Comparison of ENCODE assay signal across 1 cellular context in genomic region chr12:109097435-109098141, GRCh38.
TF ChIP-seq lines count a peak whose summit lies in the region.

Gene UNG (plus strand): TSS chr12:109097597. CDS start chr12:109097680, 83 bp downstream.

TF ChIP-seq in HepG2, 621 proteins besides CTCF, POLR2A, EP300 and RAD21 (continued from another document and continues in another):
- TF ChIP-seq FUBP1 (CRISPR knock-in tag; IDR thresholded peaks at IDR 0.05; ENCODE audit: borderline replicate concordance) (no peak), ZNF180 (CRISPR knock-in tag; IDR thresholded peaks at IDR 0.05; ENCODE audit: borderline replicate concordance, low read depth) (no peak), ZNF782 (CRISPR knock-in tag; IDR thresholded peaks at IDR 0.05; ENCODE audit: borderline replicate concordance) (0 out of 2 replicates have a peak, but pooled peaks have one; percentile 52), SUZ12 (IDR thresholded peaks at IDR 0.05; ENCODE audit: low read depth, low read length) (no peak), NFATC3 (CRISPR knock-in tag; IDR thresholded peaks at IDR 0.05) (no peak), TFDP1 (CRISPR knock-in tag; IDR thresholded peaks at IDR 0.05; ENCODE audit: borderline replicate concordance) (peak; percentile 90), HCFC1 (IDR thresholded peaks at IDR 0.05; ENCODE audit: low read depth, low read length) (no peak), ATF7-NPFF (CRISPR knock-in tag; IDR thresholded peaks at IDR 0.05; ENCODE audit: low read depth) (peak; percentile 78), ZNF609 (CRISPR knock-in tag; IDR thresholded peaks at IDR 0.05; ENCODE audit: borderline replicate concordance) (no peak), ZNF605 (CRISPR knock-in tag; IDR thresholded peaks at IDR 0.05) (peak; percentile 68; the same call in 1 of the 2 replicates), ZNF713 (CRISPR knock-in tag; IDR thresholded peaks at IDR 0.05) (no peak), ZBTB49 (CRISPR knock-in tag; IDR thresholded peaks at IDR 0.05; ENCODE audit: borderline replicate concordance) (no peak), BORCS8-MEF2B (CRISPR knock-in tag; IDR thresholded peaks at IDR 0.05) (peak; percentile 98), SP1 (IDR thresholded peaks at IDR 0.05) (no peak), SP1 (CRISPR knock-in tag; IDR thresholded peaks at IDR 0.05) (peak; percentile 37; the same call in 1 of the 2 replicates), ZSCAN30 (CRISPR knock-in tag; IDR thresholded peaks at IDR 0.05) (no peak), ZNF44 (CRISPR knock-in tag; IDR thresholded peaks at IDR 0.05) (peak; percentile 80; the same call in 1 of the 2 replicates), HIC2 (CRISPR knock-in tag; IDR thresholded peaks at IDR 0.05; ENCODE audit: low read depth) (no peak), ZNF629 (CRISPR knock-in tag; conservative IDR thresholded peaks at IDR 0.05) (0 out of 2 replicates have a peak, but pooled peaks have one; percentile 2), ZZZ3 (CRISPR knock-in tag; IDR thresholded peaks at IDR 0.05; ENCODE audit: borderline replicate concordance) (no peak), ZNF234 (CRISPR knock-in tag; conservative IDR thresholded peaks at IDR 0.05) (0 out of 2 replicates have a peak, but pooled peaks have one; percentile 66), ZNF790 (CRISPR knock-in tag; IDR thresholded peaks at IDR 0.05; ENCODE audit: borderline replicate concordance) (no peak), ZNF430 (CRISPR knock-in tag; IDR thresholded peaks at IDR 0.05) (peak; percentile 82), TSC22D2 (CRISPR knock-in tag; IDR thresholded peaks at IDR 0.05; ENCODE audit: borderline replicate concordance) (no peak), ZGPAT (CRISPR knock-in tag; IDR thresholded peaks at IDR 0.05) (peak; percentile 47; the same call in 1 of the 2 replicates), NCOA5 (CRISPR knock-in tag; IDR thresholded peaks at IDR 0.05) (no peak), ATM (IDR thresholded peaks at IDR 0.05; ENCODE audit: borderline replicate concordance) (no peak), SP4 (CRISPR knock-in tag; IDR thresholded peaks at IDR 0.05) (peak; percentile 84), BRF2 (CRISPR knock-in tag; IDR thresholded peaks at IDR 0.05) (no peak), FOXC1 (CRISPR knock-in tag; IDR thresholded peaks at IDR 0.05; ENCODE audit: borderline replicate concordance) (no peak), THAP9 (CRISPR knock-in tag; IDR thresholded peaks at IDR 0.05; ENCODE audit: borderline replicate concordance) (no peak), JUND (CRISPR knock-in tag; IDR thresholded peaks at IDR 0.05) (no peak), ATF5 (CRISPR knock-in tag; IDR thresholded peaks at IDR 0.05; ENCODE audit: low read depth) (no peak), REL (CRISPR knock-in tag; conservative IDR thresholded peaks at IDR 0.05) (0 out of 2 replicates have a peak, but pooled peaks have one; percentile 66), YEATS2 (CRISPR knock-in tag; IDR thresholded peaks at IDR 0.05; ENCODE audit: borderline replicate concordance) (peak; percentile 6; the same call in 1 of the 2 replicates), ZNF678 (CRISPR knock-in tag; IDR thresholded peaks at IDR 0.05) (no peak), ZBTB3 (CRISPR knock-in tag; IDR thresholded peaks at IDR 0.05; ENCODE audit: borderline replicate concordance, low read depth) (peak; percentile 38; the same call in 1 of the 2 replicates), AHR (CRISPR knock-in tag; IDR thresholded peaks at IDR 0.05) (no peak), PITX1 (CRISPR knock-in tag; IDR thresholded peaks at IDR 0.05) (peak; percentile 7; the same call in 1 of the 2 replicates)
